In the genomic region with DNA sequence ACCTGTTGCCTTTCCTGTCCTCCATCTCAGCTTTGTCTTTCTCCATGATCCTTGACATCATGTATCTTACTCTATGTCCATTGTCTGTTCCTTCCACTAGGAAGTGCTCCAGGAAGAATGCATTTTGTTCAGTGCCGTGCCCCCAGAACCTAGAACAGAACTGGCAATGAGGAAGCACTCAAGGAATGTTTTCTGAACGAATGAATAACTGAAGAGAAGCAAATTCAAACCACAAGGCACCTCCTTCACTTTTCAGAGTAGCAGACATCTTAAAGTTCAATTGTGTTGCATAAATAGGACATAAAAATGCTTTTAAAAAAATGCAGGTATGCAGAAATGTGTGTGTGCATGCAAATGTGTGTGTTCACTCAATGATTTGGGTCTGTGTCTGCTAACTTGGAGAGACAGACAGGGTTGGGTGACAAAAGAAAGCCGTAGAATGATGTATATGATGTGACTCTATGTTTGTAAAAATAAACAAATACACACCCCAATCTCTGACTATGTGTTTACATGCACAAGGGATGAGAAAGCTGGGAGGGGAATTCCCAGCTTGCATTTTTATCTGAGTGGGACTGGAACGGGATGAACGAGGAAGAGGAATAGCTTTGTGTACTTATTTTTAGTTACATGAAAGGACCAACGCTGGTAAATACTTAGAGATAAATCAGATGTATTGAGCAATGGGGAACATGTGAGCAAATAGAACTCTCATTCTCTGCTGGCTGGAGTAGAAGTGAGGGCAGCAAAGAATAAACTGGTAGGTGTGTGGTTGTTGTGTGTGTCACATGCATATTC, we compare ENCODE assay signal across 18 cellular contexts.
DNase-seq lines count a peak whose midpoint lies in the region; FAIRE-seq and TF ChIP-seq lines count a peak whose summit lies in the region.
"Had no signal": no experiment of that assay in that cellular context is flagged by ENCODE, and none has a peak within 500 bp of the region (broad histone marks: within the 10 kb centered on the region; RNA-seq: fewer than 3 reads in every experiment).

No MANE protein-coding gene starts in this region.

- H3K4me2 ChIP-seq in astrocyte (ENCODE audit: low read length): no peak overlapping the region

- H3K9me3 ChIP-seq in astrocyte (ENCODE audit: insufficient read depth, low read depth, low read length): no peaks in the 10 kb centered on the region
- H3K9me3 ChIP-seq: tibial artery had no signal

- peak overlapping the region; percentile 62 for H3K27ac ChIP-seq in astrocyte (ENCODE audit: low read depth, low read length)
- H3K27ac ChIP-seq: 22Rv1, spleen, tibial artery had no signal

- H3K9me3 Mint-ChIP-seq in astrocyte (ENCODE audit: unreplicated experiment): no peaks in the 10 kb centered on the region
- no peaks in the 10 kb centered on the region for H3K9me3 Mint-ChIP-seq in type B pancreatic cell
- H3K9me3 Mint-ChIP-seq: activated CD4-positive, alpha-beta memory T cell treated with anti-CD3 and anti-CD28 coated beads for 36 hours had no signal

- H3K4me1 Mint-ChIP-seq in astrocyte (ENCODE audit: low read depth, unreplicated experiment) (peaks cover 16% of the 10 kb centered on the region), type B pancreatic cell (ENCODE audit: unreplicated experiment) (peaks cover 42% of the 10 kb centered on the region)

- no peak overlapping the region for H2AFZ ChIP-seq in astrocyte (ENCODE audit: low read depth, low read length)

- H3K79me2 ChIP-seq in astrocyte (ENCODE audit: insufficient read depth, low read length): peaks cover 9% of the 10 kb centered on the region

- H4K20me1 ChIP-seq in astrocyte (ENCODE audit: insufficient read depth, low read length): no peaks in the 10 kb centered on the region

- TF ChIP-seq CTCF in astrocyte (IDR thresholded peaks at IDR 0.05; ENCODE audit: insufficient read depth, low read depth, low read length) (no peak), fibroblast of villous mesenchyme (IDR thresholded peaks at IDR 0.05; ENCODE audit: insufficient read depth, low read depth, low read length) (no peak), type B pancreatic cell (conservative IDR thresholded peaks at IDR 0.05) (no peak)

- H3K27me3 ChIP-seq in astrocyte (ENCODE audit: insufficient read depth, low read length): no peaks in the 10 kb centered on the region
- H3K27me3 ChIP-seq: spleen, tibial artery had no signal

- H3K27ac Mint-ChIP-seq in astrocyte (ENCODE audit: unreplicated experiment): peak overlapping the region; percentile 58
- H3K27ac Mint-ChIP-seq in type B pancreatic cell: peak overlapping the region; percentile 42
- H3K27ac Mint-ChIP-seq: activated CD4-positive, alpha-beta memory T cell treated with anti-CD3 and anti-CD28 coated beads for 36 hours had no signal

- no peaks in the 10 kb centered on the region for H3K27me3 Mint-ChIP-seq in astrocyte (ENCODE audit: low read depth, unreplicated experiment)
- no peaks in the 10 kb centered on the region for H3K27me3 Mint-ChIP-seq in type B pancreatic cell
- H3K27me3 Mint-ChIP-seq: activated CD4-positive, alpha-beta memory T cell treated with anti-CD3 and anti-CD28 coated beads for 36 hours had no signal

- H3K36me3 Mint-ChIP-seq in astrocyte (ENCODE audit: low read depth, unreplicated experiment) (peaks cover 23% of the 10 kb centered on the region), type B pancreatic cell (peaks cover 11% of the 10 kb centered on the region)
- H3K36me3 Mint-ChIP-seq: activated CD4-positive, alpha-beta memory T cell treated with anti-CD3 and anti-CD28 coated beads for 36 hours had no signal

- no peak overlapping the region for H3K4me3 Mint-ChIP-seq in astrocyte (ENCODE audit: unreplicated experiment)
- no peak overlapping the region for H3K4me3 Mint-ChIP-seq in type B pancreatic cell
- H3K4me3 Mint-ChIP-seq: activated CD4-positive, alpha-beta memory T cell treated with anti-CD3 and anti-CD28 coated beads for 36 hours had no signal

- DNase-seq in DMS53 (lab: John Stamatoyannopoulos, UW) (peak; percentile 41), DMS53 treated with DMSO at 0.1 percent for 48 hours (lab: John Stamatoyannopoulos, UW; ENCODE audit: unreplicated experiment) (no peak), astrocyte (ENCODE audit: low read depth) (peak; percentile 80), fibroblast of villous mesenchyme (ENCODE audit: low read depth) (peak; percentile 90), type B pancreatic cell (ENCODE audit: extremely low spot score, unreplicated experiment) (no peak), mesenteric fat pad (ENCODE audit: low spot score) (no peak), NCI-H187 (lab: John Stamatoyannopoulos, UW) (no peak), NCI-H2196 (lab: John Stamatoyannopoulos, UW; ENCODE audit: unreplicated experiment) (no peak)
- DNase-seq: activated CD4-positive, alpha-beta memory T cell treated with anti-CD3 and anti-CD28 coated beads for 36 hours; activated effector memory CD4-positive, alpha-beta T cell treated with anti-CD3 and anti-CD28 coated beads, Interleukin-2, amount 50 U/mL, for 16 hours; cerebellar nuclear complex; DMS153; H7; left colon; MV-4-11; spleen; tibial artery had no signal

- H3K4me3 ChIP-seq in astrocyte (ENCODE audit: insufficient read depth, low read depth, low read length) (no peak overlapping the region), fibroblast of villous mesenchyme (ENCODE audit: low read depth, low read length) (no peak overlapping the region)
- H3K4me3 ChIP-seq: spleen, tibial artery had no signal

- H3K4me1 ChIP-seq in astrocyte (ENCODE audit: insufficient read depth, low read length): peaks cover 17% of the 10 kb centered on the region
- H3K4me1 ChIP-seq: tibial artery had no signal

- peaks cover 13% of the 10 kb centered on the region for H3K36me3 ChIP-seq in astrocyte (ENCODE audit: insufficient read depth, low read length)
- H3K36me3 ChIP-seq: spleen, tibial artery had no signal

- FAIRE-seq in astrocyte (lab: Jason Lieb, UNC): no peak

- peak overlapping the region; percentile 47 for H3K9ac ChIP-seq in astrocyte (ENCODE audit: low read length)

Comparison
In these comparisons a context has a peak if more than half of its experiments do, and no peak if none do; other contexts are left out.
1. DNase-seq: peak in DMS53 (single experiment), astrocyte (single experiment) and fibroblast of villous mesenchyme (single experiment); none in DMS53 treated with DMSO at 0.1 percent for 48 hours (single experiment), type B pancreatic cell (single experiment), mesenteric fat pad (single experiment), NCI-H187 (0 of 2) and NCI-H2196 (single experiment).